1 cellular context compared by ENCODE assay signal in the genomic region with DNA sequence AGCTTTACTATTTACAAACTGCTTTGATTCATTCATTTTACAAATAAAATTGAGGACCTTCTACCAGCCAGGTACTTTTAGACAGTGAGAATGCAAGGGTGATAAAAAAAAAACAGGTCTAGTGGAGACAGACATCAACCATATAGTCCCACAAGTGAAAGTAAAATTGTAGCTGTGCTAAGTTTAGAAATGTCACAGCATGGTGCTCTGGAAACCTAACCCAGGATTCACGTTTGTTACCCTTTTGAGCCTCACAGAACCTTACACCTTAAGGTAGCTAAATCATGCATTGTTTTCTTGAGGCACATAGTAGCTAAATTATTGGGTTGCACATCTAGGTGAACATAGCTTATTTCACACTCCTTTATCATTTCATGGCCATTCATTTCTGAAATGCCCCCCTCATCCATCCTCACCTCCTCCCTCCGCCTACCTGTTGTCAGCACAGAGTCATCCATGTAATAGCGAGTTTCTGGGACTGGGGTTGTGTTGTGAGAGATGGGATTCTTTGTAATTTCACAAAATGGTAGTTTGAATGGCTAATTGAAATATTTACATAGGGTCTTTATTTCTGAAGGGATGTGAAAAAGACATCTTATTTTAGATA.
TF ChIP-seq lines count a peak whose summit lies in the region.

No MANE protein-coding gene starts in this region.

TF ChIP-seq in HepG2, 621 proteins besides CTCF, POLR2A, EP300 and RAD21 (continued from another document):
- TF ChIP-seq, protein P1, sequence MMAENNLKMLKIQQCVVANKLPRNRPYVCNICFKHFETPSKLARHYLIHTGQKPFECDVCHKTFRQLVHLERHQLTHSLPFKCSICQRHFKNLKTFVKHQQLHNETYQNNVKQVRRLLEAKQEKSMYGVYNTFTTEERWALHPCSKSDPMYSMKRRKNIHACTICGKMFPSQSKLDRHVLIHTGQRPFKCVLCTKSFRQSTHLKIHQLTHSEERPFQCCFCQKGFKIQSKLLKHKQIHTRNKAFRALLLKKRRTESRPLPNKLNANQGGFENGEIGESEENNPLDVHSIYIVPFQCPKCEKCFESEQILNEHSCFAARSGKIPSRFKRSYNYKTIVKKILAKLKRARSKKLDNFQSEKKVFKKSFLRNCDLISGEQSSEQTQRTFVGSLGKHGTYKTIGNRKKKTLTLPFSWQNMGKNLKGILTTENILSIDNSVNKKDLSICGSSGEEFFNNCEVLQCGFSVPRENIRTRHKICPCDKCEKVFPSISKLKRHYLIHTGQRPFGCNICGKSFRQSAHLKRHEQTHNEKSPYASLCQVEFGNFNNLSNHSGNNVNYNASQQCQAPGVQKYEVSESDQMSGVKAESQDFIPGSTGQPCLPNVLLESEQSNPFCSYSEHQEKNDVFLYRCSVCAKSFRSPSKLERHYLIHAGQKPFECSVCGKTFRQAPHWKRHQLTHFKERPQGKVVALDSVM (CRISPR knock-in tag; IDR thresholded peaks at IDR 0.05): no peak
- TF ChIP-seq TGIF2 (CRISPR knock-in tag; IDR thresholded peaks at IDR 0.05): no peak
- no peak for TF ChIP-seq SMAD1 (CRISPR knock-in tag; IDR thresholded peaks at IDR 0.05; ENCODE audit: borderline replicate concordance, low read depth)
- TF ChIP-seq DR1 (CRISPR knock-in tag; IDR thresholded peaks at IDR 0.05): no peak
- no peak for TF ChIP-seq ZNF468 (CRISPR knock-in tag; IDR thresholded peaks at IDR 0.05)
- TF ChIP-seq, protein P2, sequence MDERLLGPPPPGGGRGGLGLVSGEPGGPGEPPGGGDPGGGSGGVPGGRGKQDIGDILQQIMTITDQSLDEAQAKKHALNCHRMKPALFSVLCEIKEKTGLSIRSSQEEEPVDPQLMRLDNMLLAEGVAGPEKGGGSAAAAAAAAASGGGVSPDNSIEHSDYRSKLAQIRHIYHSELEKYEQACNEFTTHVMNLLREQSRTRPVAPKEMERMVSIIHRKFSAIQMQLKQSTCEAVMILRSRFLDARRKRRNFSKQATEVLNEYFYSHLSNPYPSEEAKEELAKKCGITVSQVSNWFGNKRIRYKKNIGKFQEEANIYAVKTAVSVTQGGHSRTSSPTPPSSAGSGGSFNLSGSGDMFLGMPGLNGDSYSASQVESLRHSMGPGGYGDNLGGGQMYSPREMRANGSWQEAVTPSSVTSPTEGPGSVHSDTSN (CRISPR knock-in tag; IDR thresholded peaks at IDR 0.05): no peak
- TF ChIP-seq, protein P3, sequence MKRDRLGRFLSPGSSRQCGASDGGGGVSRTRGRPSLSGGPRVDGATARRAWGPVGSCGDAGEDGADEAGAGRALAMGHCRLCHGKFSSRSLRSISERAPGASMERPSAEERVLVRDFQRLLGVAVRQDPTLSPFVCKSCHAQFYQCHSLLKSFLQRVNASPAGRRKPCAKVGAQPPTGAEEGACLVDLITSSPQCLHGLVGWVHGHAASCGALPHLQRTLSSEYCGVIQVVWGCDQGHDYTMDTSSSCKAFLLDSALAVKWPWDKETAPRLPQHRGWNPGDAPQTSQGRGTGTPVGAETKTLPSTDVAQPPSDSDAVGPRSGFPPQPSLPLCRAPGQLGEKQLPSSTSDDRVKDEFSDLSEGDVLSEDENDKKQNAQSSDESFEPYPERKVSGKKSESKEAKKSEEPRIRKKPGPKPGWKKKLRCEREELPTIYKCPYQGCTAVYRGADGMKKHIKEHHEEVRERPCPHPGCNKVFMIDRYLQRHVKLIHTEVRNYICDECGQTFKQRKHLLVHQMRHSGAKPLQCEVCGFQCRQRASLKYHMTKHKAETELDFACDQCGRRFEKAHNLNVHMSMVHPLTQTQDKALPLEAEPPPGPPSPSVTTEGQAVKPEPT (CRISPR knock-in tag; IDR thresholded peaks at IDR 0.05; ENCODE audit: low read depth): no peak
- no peak for TF ChIP-seq EHMT2 (IDR thresholded peaks at IDR 0.05; ENCODE audit: borderline replicate concordance, low read depth, low read length)
- TF ChIP-seq, protein P4, sequence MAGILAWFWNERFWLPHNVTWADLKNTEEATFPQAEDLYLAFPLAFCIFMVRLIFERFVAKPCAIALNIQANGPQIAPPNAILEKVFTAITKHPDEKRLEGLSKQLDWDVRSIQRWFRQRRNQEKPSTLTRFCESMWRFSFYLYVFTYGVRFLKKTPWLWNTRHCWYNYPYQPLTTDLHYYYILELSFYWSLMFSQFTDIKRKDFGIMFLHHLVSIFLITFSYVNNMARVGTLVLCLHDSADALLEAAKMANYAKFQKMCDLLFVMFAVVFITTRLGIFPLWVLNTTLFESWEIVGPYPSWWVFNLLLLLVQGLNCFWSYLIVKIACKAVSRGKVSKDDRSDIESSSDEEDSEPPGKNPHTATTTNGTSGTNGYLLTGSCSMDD (CRISPR knock-in tag; IDR thresholded peaks at IDR 0.05): no peak
- no peak for TF ChIP-seq CHD4 (IDR thresholded peaks at IDR 0.05; ENCODE audit: borderline replicate concordance, low read length)
- TF ChIP-seq, protein P5, sequence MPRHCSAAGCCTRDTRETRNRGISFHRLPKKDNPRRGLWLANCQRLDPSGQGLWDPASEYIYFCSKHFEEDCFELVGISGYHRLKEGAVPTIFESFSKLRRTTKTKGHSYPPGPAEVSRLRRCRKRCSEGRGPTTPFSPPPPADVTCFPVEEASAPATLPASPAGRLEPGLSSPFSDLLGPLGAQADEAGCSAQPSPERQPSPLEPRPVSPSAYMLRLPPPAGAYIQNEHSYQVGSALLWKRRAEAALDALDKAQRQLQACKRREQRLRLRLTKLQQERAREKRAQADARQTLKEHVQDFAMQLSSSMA (CRISPR knock-in tag; IDR thresholded peaks at IDR 0.05): no peak
- TF ChIP-seq, protein P6, sequence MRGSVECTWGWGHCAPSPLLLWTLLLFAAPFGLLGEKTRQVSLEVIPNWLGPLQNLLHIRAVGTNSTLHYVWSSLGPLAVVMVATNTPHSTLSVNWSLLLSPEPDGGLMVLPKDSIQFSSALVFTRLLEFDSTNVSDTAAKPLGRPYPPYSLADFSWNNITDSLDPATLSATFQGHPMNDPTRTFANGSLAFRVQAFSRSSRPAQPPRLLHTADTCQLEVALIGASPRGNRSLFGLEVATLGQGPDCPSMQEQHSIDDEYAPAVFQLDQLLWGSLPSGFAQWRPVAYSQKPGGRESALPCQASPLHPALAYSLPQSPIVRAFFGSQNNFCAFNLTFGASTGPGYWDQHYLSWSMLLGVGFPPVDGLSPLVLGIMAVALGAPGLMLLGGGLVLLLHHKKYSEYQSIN (CRISPR knock-in tag; IDR thresholded peaks at IDR 0.05; ENCODE audit: borderline replicate concordance): no peak
- TF ChIP-seq ZNF773 (CRISPR knock-in tag; IDR thresholded peaks at IDR 0.05; ENCODE audit: borderline replicate concordance): no peak
